ENCODE assay signal across 1 cellular context in the genomic region with DNA sequence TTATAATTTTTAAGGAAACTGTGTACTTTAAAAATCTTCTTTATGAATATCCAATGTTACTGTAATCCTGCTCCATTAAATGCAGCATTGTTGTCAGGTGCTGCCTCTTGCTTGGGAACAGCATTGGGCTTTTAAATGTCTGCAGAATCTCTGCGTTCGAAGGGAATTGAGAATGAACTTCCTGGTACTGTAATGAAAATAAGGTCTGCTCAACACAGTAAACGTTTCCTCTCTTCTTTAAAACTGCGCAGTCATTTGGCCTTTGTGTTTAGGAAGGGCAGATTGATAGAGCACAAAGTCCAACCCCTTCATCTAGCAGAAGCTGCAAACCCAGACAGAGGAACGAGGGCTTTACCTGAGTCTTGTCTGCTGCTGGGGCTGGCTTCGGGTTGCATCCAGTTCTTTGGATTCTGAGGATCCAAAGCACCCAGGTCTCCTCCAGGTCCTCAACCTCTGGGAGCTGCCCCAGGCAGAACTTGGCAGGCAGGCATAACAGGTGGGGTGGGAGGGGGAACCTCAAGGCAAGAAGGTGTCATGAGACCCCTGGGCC.
A peak's percentile ranks its signal among the peaks of the same experiment; 100 is the strongest.
TF ChIP-seq lines count a peak whose summit lies in the region.

No MANE protein-coding gene starts in this region.

TF ChIP-seq in HepG2, 621 proteins besides CTCF, POLR2A, EP300 and RAD21 (continued from another document and continues in another):
- TF ChIP-seq, protein P1, sequence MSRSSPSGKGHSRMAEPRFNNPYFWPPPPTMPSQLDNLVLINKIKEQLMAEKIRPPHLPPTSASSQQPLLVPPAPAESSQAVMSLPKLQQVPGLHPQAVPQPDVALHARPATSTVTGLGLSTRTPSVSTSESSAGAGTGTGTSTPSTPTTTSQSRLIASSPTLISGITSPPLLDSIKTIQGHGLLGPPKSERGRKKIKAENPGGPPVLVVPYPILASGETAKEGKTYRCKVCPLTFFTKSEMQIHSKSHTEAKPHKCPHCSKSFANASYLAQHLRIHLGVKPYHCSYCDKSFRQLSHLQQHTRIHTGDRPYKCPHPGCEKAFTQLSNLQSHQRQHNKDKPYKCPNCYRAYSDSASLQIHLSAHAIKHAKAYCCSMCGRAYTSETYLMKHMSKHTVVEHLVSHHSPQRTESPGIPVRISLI (CRISPR knock-in tag; IDR thresholded peaks at IDR 0.05; ENCODE audit: borderline replicate concordance): no peak
- TF ChIP-seq ZBTB7B (CRISPR knock-in tag; IDR thresholded peaks at IDR 0.05) (0 out of 2 replicates have a peak, but pooled peaks have one; percentile 49), FOXA3 (CRISPR knock-in tag; IDR thresholded peaks at IDR 0.05) (peak; percentile 72), SP4 (CRISPR knock-in tag; IDR thresholded peaks at IDR 0.05) (no peak), ZNF30 (CRISPR knock-in tag; IDR thresholded peaks at IDR 0.05) (no peak), CREM (IDR thresholded peaks at IDR 0.05) (peak; percentile 61), CREM (CRISPR knock-in tag; IDR thresholded peaks at IDR 0.05) (no peak), NPAS2 (CRISPR knock-in tag; IDR thresholded peaks at IDR 0.05; ENCODE audit: borderline replicate concordance) (no peak), NRL (CRISPR knock-in tag; IDR thresholded peaks at IDR 0.05; ENCODE audit: borderline replicate concordance) (no peak), SRSF1 (optimal IDR thresholded peaks at IDR 0.05; ENCODE audit: low read depth, low read length) (no peak), NFYB (CRISPR knock-in tag; IDR thresholded peaks at IDR 0.05) (no peak), MAFF (IDR thresholded peaks at IDR 0.05; ENCODE audit: low read depth, low read length) (peak; percentile 82)
- TF ChIP-seq, protein P2, sequence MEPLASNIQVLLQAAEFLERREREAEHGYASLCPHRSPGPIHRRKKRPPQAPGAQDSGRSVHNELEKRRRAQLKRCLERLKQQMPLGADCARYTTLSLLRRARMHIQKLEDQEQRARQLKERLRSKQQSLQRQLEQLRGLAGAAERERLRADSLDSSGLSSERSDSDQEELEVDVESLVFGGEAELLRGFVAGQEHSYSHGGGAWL (CRISPR knock-in tag; IDR thresholded peaks at IDR 0.05): 0 out of 2 replicates have a peak, but pooled peaks have one; percentile 41
- TF ChIP-seq, protein P3, sequence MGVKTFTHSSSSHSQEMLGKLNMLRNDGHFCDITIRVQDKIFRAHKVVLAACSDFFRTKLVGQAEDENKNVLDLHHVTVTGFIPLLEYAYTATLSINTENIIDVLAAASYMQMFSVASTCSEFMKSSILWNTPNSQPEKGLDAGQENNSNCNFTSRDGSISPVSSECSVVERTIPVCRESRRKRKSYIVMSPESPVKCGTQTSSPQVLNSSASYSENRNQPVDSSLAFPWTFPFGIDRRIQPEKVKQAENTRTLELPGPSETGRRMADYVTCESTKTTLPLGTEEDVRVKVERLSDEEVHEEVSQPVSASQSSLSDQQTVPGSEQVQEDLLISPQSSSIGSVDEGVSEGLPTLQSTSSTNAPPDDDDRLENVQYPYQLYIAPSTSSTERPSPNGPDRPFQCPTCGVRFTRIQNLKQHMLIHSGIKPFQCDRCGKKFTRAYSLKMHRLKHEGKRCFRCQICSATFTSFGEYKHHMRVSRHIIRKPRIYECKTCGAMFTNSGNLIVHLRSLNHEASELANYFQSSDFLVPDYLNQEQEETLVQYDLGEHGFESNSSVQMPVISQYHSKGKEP (CRISPR knock-in tag; IDR thresholded peaks at IDR 0.05): no peak
- TF ChIP-seq, protein P4, sequence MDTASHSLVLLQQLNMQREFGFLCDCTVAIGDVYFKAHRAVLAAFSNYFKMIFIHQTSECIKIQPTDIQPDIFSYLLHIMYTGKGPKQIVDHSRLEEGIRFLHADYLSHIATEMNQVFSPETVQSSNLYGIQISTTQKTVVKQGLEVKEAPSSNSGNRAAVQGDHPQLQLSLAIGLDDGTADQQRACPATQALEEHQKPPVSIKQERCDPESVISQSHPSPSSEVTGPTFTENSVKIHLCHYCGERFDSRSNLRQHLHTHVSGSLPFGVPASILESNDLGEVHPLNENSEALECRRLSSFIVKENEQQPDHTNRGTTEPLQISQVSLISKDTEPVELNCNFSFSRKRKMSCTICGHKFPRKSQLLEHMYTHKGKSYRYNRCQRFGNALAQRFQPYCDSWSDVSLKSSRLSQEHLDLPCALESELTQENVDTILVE (CRISPR knock-in tag; IDR thresholded peaks at IDR 0.05): no peak; the same call in 1 of the 2 replicates
- TF ChIP-seq, protein P5, sequence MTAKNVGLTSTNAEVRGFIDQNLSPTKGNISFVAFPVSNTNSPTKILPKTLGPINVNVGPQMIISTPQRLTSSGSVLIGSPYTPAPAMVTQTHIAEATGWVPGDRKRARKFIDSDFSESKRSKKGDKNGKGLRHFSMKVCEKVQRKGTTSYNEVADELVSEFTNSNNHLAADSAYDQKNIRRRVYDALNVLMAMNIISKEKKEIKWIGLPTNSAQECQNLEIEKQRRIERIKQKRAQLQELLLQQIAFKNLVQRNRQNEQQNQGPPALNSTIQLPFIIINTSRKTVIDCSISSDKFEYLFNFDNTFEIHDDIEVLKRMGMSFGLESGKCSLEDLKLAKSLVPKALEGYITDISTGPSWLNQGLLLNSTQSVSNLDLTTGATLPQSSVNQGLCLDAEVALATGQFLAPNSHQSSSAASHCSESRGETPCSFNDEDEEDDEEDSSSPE (CRISPR knock-in tag; IDR thresholded peaks at IDR 0.05): peak; percentile 58; the same call in 1 of the 2 replicates
- TF ChIP-seq, protein P6, sequence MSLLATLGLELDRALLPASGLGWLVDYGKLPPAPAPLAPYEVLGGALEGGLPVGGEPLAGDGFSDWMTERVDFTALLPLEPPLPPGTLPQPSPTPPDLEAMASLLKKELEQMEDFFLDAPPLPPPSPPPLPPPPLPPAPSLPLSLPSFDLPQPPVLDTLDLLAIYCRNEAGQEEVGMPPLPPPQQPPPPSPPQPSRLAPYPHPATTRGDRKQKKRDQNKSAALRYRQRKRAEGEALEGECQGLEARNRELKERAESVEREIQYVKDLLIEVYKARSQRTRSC (CRISPR knock-in tag; IDR thresholded peaks at IDR 0.05; ENCODE audit: low read depth): no peak
- TF ChIP-seq, protein P7, sequence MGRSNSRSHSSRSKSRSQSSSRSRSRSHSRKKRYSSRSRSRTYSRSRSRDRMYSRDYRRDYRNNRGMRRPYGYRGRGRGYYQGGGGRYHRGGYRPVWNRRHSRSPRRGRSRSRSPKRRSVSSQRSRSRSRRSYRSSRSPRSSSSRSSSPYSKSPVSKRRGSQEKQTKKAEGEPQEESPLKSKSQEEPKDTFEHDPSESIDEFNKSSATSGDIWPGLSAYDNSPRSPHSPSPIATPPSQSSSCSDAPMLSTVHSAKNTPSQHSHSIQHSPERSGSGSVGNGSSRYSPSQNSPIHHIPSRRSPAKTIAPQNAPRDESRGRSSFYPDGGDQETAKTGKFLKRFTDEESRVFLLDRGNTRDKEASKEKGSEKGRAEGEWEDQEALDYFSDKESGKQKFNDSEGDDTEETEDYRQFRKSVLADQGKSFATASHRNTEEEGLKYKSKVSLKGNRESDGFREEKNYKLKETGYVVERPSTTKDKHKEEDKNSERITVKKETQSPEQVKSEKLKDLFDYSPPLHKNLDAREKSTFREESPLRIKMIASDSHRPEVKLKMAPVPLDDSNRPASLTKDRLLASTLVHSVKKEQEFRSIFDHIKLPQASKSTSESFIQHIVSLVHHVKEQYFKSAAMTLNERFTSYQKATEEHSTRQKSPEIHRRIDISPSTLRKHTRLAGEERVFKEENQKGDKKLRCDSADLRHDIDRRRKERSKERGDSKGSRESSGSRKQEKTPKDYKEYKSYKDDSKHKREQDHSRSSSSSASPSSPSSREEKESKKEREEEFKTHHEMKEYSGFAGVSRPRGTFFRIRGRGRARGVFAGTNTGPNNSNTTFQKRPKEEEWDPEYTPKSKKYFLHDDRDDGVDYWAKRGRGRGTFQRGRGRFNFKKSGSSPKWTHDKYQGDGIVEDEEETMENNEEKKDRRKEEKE (IDR thresholded peaks at IDR 0.05): no peak
- TF ChIP-seq, protein P8, sequence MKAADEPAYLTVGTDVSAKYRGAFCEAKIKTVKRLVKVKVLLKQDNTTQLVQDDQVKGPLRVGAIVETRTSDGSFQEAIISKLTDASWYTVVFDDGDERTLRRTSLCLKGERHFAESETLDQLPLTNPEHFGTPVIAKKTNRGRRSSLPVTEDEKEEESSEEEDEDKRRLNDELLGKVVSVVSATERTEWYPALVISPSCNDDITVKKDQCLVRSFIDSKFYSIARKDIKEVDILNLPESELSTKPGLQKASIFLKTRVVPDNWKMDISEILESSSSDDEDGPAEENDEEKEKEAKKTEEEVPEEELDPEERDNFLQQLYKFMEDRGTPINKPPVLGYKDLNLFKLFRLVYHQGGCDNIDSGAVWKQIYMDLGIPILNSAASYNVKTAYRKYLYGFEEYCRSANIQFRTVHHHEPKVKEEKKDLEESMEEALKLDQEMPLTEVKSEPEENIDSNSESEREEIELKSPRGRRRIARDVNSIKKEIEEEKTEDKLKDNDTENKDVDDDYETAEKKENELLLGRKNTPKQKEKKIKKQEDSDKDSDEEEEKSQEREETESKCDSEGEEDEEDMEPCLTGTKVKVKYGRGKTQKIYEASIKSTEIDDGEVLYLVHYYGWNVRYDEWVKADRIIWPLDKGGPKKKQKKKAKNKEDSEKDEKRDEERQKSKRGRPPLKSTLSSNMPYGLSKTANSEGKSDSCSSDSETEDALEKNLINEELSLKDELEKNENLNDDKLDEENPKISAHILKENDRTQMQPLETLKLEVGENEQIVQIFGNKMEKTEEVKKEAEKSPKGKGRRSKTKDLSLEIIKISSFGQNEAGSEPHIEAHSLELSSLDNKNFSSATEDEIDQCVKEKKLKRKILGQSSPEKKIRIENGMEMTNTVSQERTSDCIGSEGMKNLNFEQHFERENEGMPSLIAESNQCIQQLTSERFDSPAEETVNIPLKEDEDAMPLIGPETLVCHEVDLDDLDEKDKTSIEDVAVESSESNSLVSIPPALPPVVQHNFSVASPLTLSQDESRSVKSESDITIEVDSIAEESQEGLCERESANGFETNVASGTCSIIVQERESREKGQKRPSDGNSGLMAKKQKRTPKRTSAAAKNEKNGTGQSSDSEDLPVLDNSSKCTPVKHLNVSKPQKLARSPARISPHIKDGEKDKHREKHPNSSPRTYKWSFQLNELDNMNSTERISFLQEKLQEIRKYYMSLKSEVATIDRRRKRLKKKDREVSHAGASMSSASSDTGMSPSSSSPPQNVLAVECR (CRISPR knock-in tag; IDR thresholded peaks at IDR 0.05; ENCODE audit: borderline replicate concordance): no peak; the same call in 1 of the 2 replicates
- TF ChIP-seq, protein P9, sequence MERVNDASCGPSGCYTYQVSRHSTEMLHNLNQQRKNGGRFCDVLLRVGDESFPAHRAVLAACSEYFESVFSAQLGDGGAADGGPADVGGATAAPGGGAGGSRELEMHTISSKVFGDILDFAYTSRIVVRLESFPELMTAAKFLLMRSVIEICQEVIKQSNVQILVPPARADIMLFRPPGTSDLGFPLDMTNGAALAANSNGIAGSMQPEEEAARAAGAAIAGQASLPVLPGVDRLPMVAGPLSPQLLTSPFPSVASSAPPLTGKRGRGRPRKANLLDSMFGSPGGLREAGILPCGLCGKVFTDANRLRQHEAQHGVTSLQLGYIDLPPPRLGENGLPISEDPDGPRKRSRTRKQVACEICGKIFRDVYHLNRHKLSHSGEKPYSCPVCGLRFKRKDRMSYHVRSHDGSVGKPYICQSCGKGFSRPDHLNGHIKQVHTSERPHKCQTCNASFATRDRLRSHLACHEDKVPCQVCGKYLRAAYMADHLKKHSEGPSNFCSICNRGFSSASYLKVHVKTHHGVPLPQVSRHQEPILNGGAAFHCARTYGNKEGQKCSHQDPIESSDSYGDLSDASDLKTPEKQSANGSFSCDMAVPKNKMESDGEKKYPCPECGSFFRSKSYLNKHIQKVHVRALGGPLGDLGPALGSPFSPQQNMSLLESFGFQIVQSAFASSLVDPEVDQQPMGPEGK (CRISPR knock-in tag; IDR thresholded peaks at IDR 0.05): no peak
- TF ChIP-seq, protein P10, sequence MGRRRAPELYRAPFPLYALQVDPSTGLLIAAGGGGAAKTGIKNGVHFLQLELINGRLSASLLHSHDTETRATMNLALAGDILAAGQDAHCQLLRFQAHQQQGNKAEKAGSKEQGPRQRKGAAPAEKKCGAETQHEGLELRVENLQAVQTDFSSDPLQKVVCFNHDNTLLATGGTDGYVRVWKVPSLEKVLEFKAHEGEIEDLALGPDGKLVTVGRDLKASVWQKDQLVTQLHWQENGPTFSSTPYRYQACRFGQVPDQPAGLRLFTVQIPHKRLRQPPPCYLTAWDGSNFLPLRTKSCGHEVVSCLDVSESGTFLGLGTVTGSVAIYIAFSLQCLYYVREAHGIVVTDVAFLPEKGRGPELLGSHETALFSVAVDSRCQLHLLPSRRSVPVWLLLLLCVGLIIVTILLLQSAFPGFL (CRISPR knock-in tag; IDR thresholded peaks at IDR 0.05): no peak
- TF ChIP-seq, protein P11, sequence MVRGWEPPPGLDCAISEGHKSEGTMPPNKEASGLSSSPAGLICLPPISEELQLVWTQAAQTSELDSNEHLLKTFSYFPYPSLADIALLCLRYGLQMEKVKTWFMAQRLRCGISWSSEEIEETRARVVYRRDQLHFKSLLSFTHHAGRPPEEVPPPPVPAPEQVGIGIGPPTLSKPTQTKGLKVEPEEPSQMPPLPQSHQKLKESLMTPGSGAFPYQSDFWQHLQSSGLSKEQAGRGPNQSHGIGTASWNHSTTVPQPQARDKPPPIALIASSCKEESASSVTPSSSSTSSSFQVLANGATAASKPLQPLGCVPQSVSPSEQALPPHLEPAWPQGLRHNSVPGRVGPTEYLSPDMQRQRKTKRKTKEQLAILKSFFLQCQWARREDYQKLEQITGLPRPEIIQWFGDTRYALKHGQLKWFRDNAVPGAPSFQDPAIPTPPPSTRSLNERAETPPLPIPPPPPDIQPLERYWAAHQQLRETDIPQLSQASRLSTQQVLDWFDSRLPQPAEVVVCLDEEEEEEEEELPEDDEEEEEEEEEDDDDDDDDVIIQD (CRISPR knock-in tag; IDR thresholded peaks at IDR 0.05; ENCODE audit: low read depth): peak; percentile 82
- TF ChIP-seq, protein P12, sequence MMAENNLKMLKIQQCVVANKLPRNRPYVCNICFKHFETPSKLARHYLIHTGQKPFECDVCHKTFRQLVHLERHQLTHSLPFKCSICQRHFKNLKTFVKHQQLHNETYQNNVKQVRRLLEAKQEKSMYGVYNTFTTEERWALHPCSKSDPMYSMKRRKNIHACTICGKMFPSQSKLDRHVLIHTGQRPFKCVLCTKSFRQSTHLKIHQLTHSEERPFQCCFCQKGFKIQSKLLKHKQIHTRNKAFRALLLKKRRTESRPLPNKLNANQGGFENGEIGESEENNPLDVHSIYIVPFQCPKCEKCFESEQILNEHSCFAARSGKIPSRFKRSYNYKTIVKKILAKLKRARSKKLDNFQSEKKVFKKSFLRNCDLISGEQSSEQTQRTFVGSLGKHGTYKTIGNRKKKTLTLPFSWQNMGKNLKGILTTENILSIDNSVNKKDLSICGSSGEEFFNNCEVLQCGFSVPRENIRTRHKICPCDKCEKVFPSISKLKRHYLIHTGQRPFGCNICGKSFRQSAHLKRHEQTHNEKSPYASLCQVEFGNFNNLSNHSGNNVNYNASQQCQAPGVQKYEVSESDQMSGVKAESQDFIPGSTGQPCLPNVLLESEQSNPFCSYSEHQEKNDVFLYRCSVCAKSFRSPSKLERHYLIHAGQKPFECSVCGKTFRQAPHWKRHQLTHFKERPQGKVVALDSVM (CRISPR knock-in tag; IDR thresholded peaks at IDR 0.05): no peak
- TF ChIP-seq, protein P13, sequence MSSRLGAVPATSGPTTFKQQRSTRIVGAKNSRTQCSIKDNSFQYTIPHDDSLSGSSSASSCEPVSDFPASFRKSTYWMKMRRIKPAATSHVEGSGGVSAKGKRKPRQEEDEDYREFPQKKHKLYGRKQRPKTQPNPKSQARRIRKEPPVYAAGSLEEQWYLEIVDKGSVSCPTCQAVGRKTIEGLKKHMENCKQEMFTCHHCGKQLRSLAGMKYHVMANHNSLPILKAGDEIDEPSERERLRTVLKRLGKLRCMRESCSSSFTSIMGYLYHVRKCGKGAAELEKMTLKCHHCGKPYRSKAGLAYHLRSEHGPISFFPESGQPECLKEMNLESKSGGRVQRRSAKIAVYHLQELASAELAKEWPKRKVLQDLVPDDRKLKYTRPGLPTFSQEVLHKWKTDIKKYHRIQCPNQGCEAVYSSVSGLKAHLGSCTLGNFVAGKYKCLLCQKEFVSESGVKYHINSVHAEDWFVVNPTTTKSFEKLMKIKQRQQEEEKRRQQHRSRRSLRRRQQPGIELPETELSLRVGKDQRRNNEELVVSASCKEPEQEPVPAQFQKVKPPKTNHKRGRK (CRISPR knock-in tag; IDR thresholded peaks at IDR 0.05): no peak
